In genomic region chr10:73772280-73773151, GRCh38 we compare ENCODE assay signal across 8 cellular contexts. TPM values are rescaled to one million over a fixed set of nuclear protein-coding genes. Genes with fewer than 3 reads are reported as not detected.
A peak's percentile ranks its signal among the peaks of the same experiment; 100 is the strongest.
DNase-seq lines count a peak whose midpoint lies in the region; ATAC-seq and TF ChIP-seq lines count a peak whose summit lies in the region.

No MANE protein-coding gene starts in this region.

- H3K4me1 ChIP-seq in ectodermal cell (ENCODE audit: control insufficient read depth, insufficient read depth, low read length), result peaks cover 18% of the 10 kb centered on the region

- DNase-seq in AG08396 (ENCODE audit: low spot score) (peak; percentile 90), NCI-H510A (lab: John Stamatoyannopoulos, UW) (peak; percentile 53), lung microvascular endothelial cell (ENCODE audit: low read depth in 2 of 2) (peak; percentile 78 to 85)
- peak; percentile 84 for DNase-seq in activated CD8-positive, alpha-beta T cell treated with anti-CD3 and anti-CD28 coated beads for 36 hours
- DNase-seq in stimulated activated CD4-positive, alpha-beta T cell treated with anti-CD3 and anti-CD28 coated beads, TNF-alpha, amount 100 ng/mL, for 4 hours (ENCODE audit: low read depth in 3 of 3), result peak; percentile 61 to 73 (median 69)

- POLR2A ChIA-PET in activated CD8-positive, alpha-beta T cell treated with anti-CD3 and anti-CD28 coated beads for 36 hours (lab: Charles Lee), result interaction anchor here (0.6 to 8.7 kb wide), 16 partner anchors 10 to 721 kb away, joined by 3 to 112 read pairs (median 4); partner anchors contain the start of genes CAMK2G, CHCHD1, PPP3CB and SEC24C

- H3K4me1 Mint-ChIP-seq in activated CD8-positive, alpha-beta T cell treated with anti-CD3 and anti-CD28 coated beads for 36 hours (ENCODE audit: low read depth), result peaks cover 38% of the 10 kb centered on the region

- CTCF ChIA-PET in activated CD8-positive, alpha-beta T cell treated with anti-CD3 and anti-CD28 coated beads for 36 hours (lab: Charles Lee), result interaction anchor here (0.7 to 3.1 kb wide), 8 partner anchors 10 to 107 kb away, joined by 3 to 30 read pairs (median 5); partner anchors contain the start of genes CHCHD1 and ZSWIM8

- TF ChIP-seq CTCF in activated CD8-positive, alpha-beta T cell treated with anti-CD3 and anti-CD28 coated beads for 36 hours (IDR thresholded peaks at IDR 0.05), result no peak

- H3K4me3 Mint-ChIP-seq in activated CD8-positive, alpha-beta T cell treated with anti-CD3 and anti-CD28 coated beads for 36 hours, result peak overlapping the region; percentile 89

- 0% methylated on average over 101 of the region's 101 CpGs for WGBS in ectodermal cell, 2 experiments

- intact Hi-C loops in activated CD8-positive, alpha-beta T cell treated with anti-CD3 and anti-CD28 coated beads for 36 hours (cut with micrococcal nuclease), result no loop called here

- H3K9me3 Mint-ChIP-seq in activated CD8-positive, alpha-beta T cell treated with anti-CD3 and anti-CD28 coated beads for 36 hours, result no peaks in the 10 kb centered on the region

- H3K27ac Mint-ChIP-seq in activated CD8-positive, alpha-beta T cell treated with anti-CD3 and anti-CD28 coated beads for 36 hours, result peak overlapping the region; percentile 95

- peak overlapping the region; percentile 80 for H3K27ac ChIP-seq in ectodermal cell (ENCODE audit: insufficient read depth, low read depth, low read length, poor library complexity, severe bottlenecking)

- no peaks in the 10 kb centered on the region for H3K9me3 ChIP-seq in ectodermal cell (ENCODE audit: control insufficient read depth, low read length)

- peak overlapping the region; percentile 95 for H3K4me3 ChIP-seq in ectodermal cell (ENCODE audit: insufficient read depth, low read depth, low read length)

- ATAC-seq in GM18517 (IDR thresholded peaks at IDR 0.05; ENCODE audit: unreplicated experiment) (peak; percentile 51), HG03025 (IDR thresholded peaks at IDR 0.05; ENCODE audit: low FRiP score, unreplicated experiment) (peak; percentile 55)
- peak; percentile 75 for ATAC-seq in activated CD8-positive, alpha-beta T cell treated with anti-CD3 and anti-CD28 coated beads for 36 hours

- peaks cover 31% of the 10 kb centered on the region for H3K36me3 ChIP-seq in ectodermal cell (ENCODE audit: control insufficient read depth, insufficient read depth, low read length)

- no peaks in the 10 kb centered on the region for H3K27me3 ChIP-seq in ectodermal cell (ENCODE audit: control insufficient read depth, insufficient read depth, low read length, poor library complexity, severe bottlenecking)

- no peaks in the 10 kb centered on the region for H3K27me3 Mint-ChIP-seq in activated CD8-positive, alpha-beta T cell treated with anti-CD3 and anti-CD28 coated beads for 36 hours

- H3K36me3 Mint-ChIP-seq in activated CD8-positive, alpha-beta T cell treated with anti-CD3 and anti-CD28 coated beads for 36 hours (ENCODE audit: low read depth), result peaks cover 80% of the 10 kb centered on the region

RNA-seq across cellular contexts. Expression of gene CHCHD1, which starts 9.3 kb away (rescaled TPM):
- 10 to 100 TPM; 28.9 to 33.0 TPM for total RNA-seq in activated CD8-positive, alpha-beta T cell treated with anti-CD3 and anti-CD28 coated beads for 36 hours
- 80.3 TPM for polyA plus RNA-seq in ectodermal cell (2013, experiment 1 of 4)
- polyA plus RNA-seq in ectodermal cell (2013, experiment 2 of 4), result 79.5 TPM
- 77.5 TPM for polyA plus RNA-seq in ectodermal cell (2013, experiment 3 of 4)
- 90.7 TPM for polyA plus RNA-seq in ectodermal cell (2013, experiment 4 of 4)
- total RNA-seq in lung microvascular endothelial cell, result 21.6 and 28.6 TPM in 2 replicates

RNA-seq across cellular contexts. Expression of gene ZSWIM8, which starts 12.9 kb away (rescaled TPM):
- total RNA-seq in activated CD8-positive, alpha-beta T cell treated with anti-CD3 and anti-CD28 coated beads for 36 hours, result 10 to 100 TPM; 30.0 to 41.0 TPM
- 80.6 TPM for polyA plus RNA-seq in ectodermal cell (2013, experiment 1 of 4)
- 85.3 TPM for polyA plus RNA-seq in ectodermal cell (2013, experiment 2 of 4)
- 56.6 TPM for polyA plus RNA-seq in ectodermal cell (2013, experiment 3 of 4)
- 83.3 TPM for polyA plus RNA-seq in ectodermal cell (2013, experiment 4 of 4)
- 31.4 and 55.8 TPM in 2 replicates for total RNA-seq in lung microvascular endothelial cell

RNA-seq across cellular contexts. Expression of gene SEC24C, which starts 28.3 kb away (rescaled TPM):
- 10 to 100 TPM; 87.5 to 88.7 TPM for total RNA-seq in activated CD8-positive, alpha-beta T cell treated with anti-CD3 and anti-CD28 coated beads for 36 hours
- 67.5 TPM for polyA plus RNA-seq in ectodermal cell (2013, experiment 1 of 4)
- polyA plus RNA-seq in ectodermal cell (2013, experiment 2 of 4), result 70.5 TPM
- polyA plus RNA-seq in ectodermal cell (2013, experiment 3 of 4), result 48.5 TPM
- polyA plus RNA-seq in ectodermal cell (2013, experiment 4 of 4), result 56.8 TPM
- total RNA-seq in lung microvascular endothelial cell, result 46.9 and 52.8 TPM in 2 replicates

RNA-seq across cellular contexts. Expression of gene NDST2, which starts 38.9 kb away (rescaled TPM):
- 10 to 100 TPM; 51.1 to 53.5 TPM for total RNA-seq in activated CD8-positive, alpha-beta T cell treated with anti-CD3 and anti-CD28 coated beads for 36 hours
- 23.1 TPM for polyA plus RNA-seq in ectodermal cell (2013, experiment 1 of 4)
- 25.6 TPM for polyA plus RNA-seq in ectodermal cell (2013, experiment 2 of 4)
- polyA plus RNA-seq in ectodermal cell (2013, experiment 3 of 4), result 20.0 TPM
- 24.7 TPM for polyA plus RNA-seq in ectodermal cell (2013, experiment 4 of 4)
- 5.4 and 6.5 TPM in 2 replicates for total RNA-seq in lung microvascular endothelial cell

Comparison
In these comparisons a context has a peak if more than half of its experiments do, and no peak if none do; other contexts are left out.
1. Peak in every context shown above with its lines: DNase-seq, ATAC-seq, H3K4me3 ChIP-seq and H3K27ac ChIP-seq.